ENCODE assay signal across 21 cellular contexts in the genomic region with DNA sequence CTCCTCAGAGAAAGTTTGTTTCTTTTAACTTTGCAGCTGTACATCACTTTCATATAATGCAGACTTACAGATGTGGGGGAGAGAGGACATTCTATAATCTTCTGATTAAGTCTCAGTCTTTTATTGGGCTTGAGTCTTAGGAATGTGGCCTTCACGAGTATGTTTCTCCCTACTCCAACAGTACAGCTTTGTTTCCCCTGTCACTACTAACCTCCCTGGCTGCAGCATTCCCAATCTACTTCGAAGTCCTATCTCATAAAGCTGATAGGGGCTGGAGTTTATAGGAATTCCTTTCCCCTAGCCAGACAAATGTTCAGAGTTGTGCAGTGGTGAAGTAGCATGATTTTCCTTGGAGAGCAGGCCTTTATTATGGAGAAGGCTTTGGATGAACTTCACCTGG.
"Had no signal": no experiment of that assay in that cellular context is flagged by ENCODE, and none has a peak within 500 bp of the region (broad histone marks: within the 10 kb centered on the region; RNA-seq: fewer than 3 reads in every experiment).

No MANE protein-coding gene starts in this region.

- H3K27me3 Mint-ChIP-seq: activated CD4-positive, alpha-beta T cell treated with anti-CD3 and anti-CD28 coated beads, Interleukin-2, amount 10 ng/mL, durations not matched to agents 7 days and 5 days; activated naive CD4-positive, alpha-beta T cell treated with anti-CD3 and anti-CD28 coated beads, Interleukin-2, amount 10 ng/mL, durations not matched to agents 7 days and 5 days; activated naive CD8-positive, alpha-beta T cell treated with anti-CD3 and anti-CD28 coated beads, Interleukin-2, amount 50 U/mL, for 24 hours; activated T-cell treated with anti-CD3 and anti-CD28 coated beads, Interleukin-2, amount 50 U/mL, for 24 hours; dendritic cell treated with granulocyte-macrophage colony-stimulating factor and Interleukin-4, amounts not matched to agents 40 ng/mL and 50 ng/mL, for 4 days; stimulated activated naive B cell treated with anti-CD40 and anti-IgM and Interleukin-4, amounts not matched to agents 10 μg/mL and 1 μg/mL and 100 μg/mL, for 72 hours had no signal

- H3K4me1 ChIP-seq: spleen had no signal

- ATAC-seq: activated CD4-positive, CD25-positive, alpha-beta regulatory T cell treated with anti-CD3 and anti-CD28 coated beads, Interleukin-2, amount 50 U/mL, for 24 hours; activated CD8-positive, alpha-beta T cell treated with anti-CD3 and anti-CD28 coated beads, Interleukin-2, amount 10 ng/mL, durations not matched to agents 7 days and 5 days; activated naive CD8-positive, alpha-beta T cell treated with anti-CD3 and anti-CD28 coated beads, Interleukin-2, amount 50 U/mL, for 24 hours; esophagus mucosa; left lobe of liver; stimulated activated naive B cell treated with anti-CD40 and anti-IgM and Interleukin-4, amounts not matched to agents 10 μg/mL and 1 μg/mL and 100 μg/mL, for 72 hours had no signal

- H3K9me3 Mint-ChIP-seq: activated naive CD4-positive, alpha-beta T cell treated with anti-CD3 and anti-CD28 coated beads, Interleukin-2, amount 10 ng/mL, durations not matched to agents 7 days and 5 days; activated T-cell treated with anti-CD3 and anti-CD28 coated beads, Interleukin-2, amount 50 U/mL, for 24 hours; dendritic cell treated with granulocyte-macrophage colony-stimulating factor and Interleukin-4, amounts not matched to agents 40 ng/mL and 50 ng/mL, for 4 days; neural crest cell had no signal

- H3K4me1 Mint-ChIP-seq: activated CD4-positive, alpha-beta T cell treated with anti-CD3 and anti-CD28 coated beads, Interleukin-2, amount 10 ng/mL, durations not matched to agents 7 days and 5 days; activated naive CD4-positive, alpha-beta T cell treated with anti-CD3 and anti-CD28 coated beads, Interleukin-2, amount 10 ng/mL, durations not matched to agents 7 days and 5 days; activated naive CD8-positive, alpha-beta T cell treated with anti-CD3 and anti-CD28 coated beads, Interleukin-2, amount 50 U/mL, for 24 hours; stimulated activated naive B cell treated with anti-CD40 and anti-IgM and Interleukin-4, amounts not matched to agents 10 μg/mL and 1 μg/mL and 100 μg/mL, for 72 hours had no signal

- H3K27ac Mint-ChIP-seq: activated CD4-positive, alpha-beta T cell treated with anti-CD3 and anti-CD28 coated beads, Interleukin-2, amount 10 ng/mL, durations not matched to agents 7 days and 5 days; activated CD8-positive, alpha-beta T cell treated with anti-CD3 and anti-CD28 coated beads, Interleukin-2, amount 10 ng/mL, durations not matched to agents 7 days and 5 days; activated naive CD4-positive, alpha-beta T cell treated with anti-CD3 and anti-CD28 coated beads, Interleukin-2, amount 10 ng/mL, durations not matched to agents 7 days and 5 days; activated naive CD8-positive, alpha-beta T cell treated with anti-CD3 and anti-CD28 coated beads, Interleukin-2, amount 50 U/mL, for 24 hours; activated T-cell treated with anti-CD3 and anti-CD28 coated beads, Interleukin-2, amount 50 U/mL, for 24 hours; dendritic cell treated with granulocyte-macrophage colony-stimulating factor and Interleukin-4, amounts not matched to agents 40 ng/mL and 50 ng/mL, for 4 days; stimulated activated naive B cell treated with anti-CD40 and anti-IgM and Interleukin-4, amounts not matched to agents 10 μg/mL and 1 μg/mL and 100 μg/mL, for 72 hours; T-helper 1 cell treated with Interleukin-12 subunit alpha and Interleukin-12 subunit beta and Interleukin-4 antibody, amounts not matched to agents 30 μg/mL and 1 μg/mL, for 36 hours had no signal

- H3K4me3 ChIP-seq: ovary, sigmoid colon, spleen, tibial artery had no signal

- H3K4me3 Mint-ChIP-seq: activated CD4-positive, alpha-beta T cell treated with anti-CD3 and anti-CD28 coated beads, Interleukin-2, amount 10 ng/mL, durations not matched to agents 7 days and 5 days; activated CD8-positive, alpha-beta T cell treated with anti-CD3 and anti-CD28 coated beads, Interleukin-2, amount 10 ng/mL, durations not matched to agents 7 days and 5 days; activated naive CD4-positive, alpha-beta T cell treated with anti-CD3 and anti-CD28 coated beads, Interleukin-2, amount 10 ng/mL, durations not matched to agents 7 days and 5 days; activated naive CD8-positive, alpha-beta T cell treated with anti-CD3 and anti-CD28 coated beads, Interleukin-2, amount 50 U/mL, for 24 hours; activated T-cell treated with anti-CD3 and anti-CD28 coated beads, Interleukin-2, amount 50 U/mL, for 24 hours; dendritic cell treated with granulocyte-macrophage colony-stimulating factor and Interleukin-4, amounts not matched to agents 40 ng/mL and 50 ng/mL, for 4 days; neural crest cell; stimulated activated naive B cell treated with anti-CD40 and anti-IgM and Interleukin-4, amounts not matched to agents 10 μg/mL and 1 μg/mL and 100 μg/mL, for 72 hours; T-helper 1 cell treated with Interleukin-12 subunit alpha and Interleukin-12 subunit beta and Interleukin-4 antibody, amounts not matched to agents 30 μg/mL and 1 μg/mL, for 36 hours had no signal

- H3K27ac ChIP-seq: ovary, sigmoid colon, spleen, tibial artery had no signal

- H3K36me3 Mint-ChIP-seq: activated naive CD4-positive, alpha-beta T cell treated with anti-CD3 and anti-CD28 coated beads, Interleukin-2, amount 10 ng/mL, durations not matched to agents 7 days and 5 days had no signal

- H3K36me3 ChIP-seq: ovary, sigmoid colon, spleen, tibial artery had no signal

- H3K27me3 ChIP-seq: ovary, sigmoid colon, spleen, tibial artery had no signal

- H3K9me3 ChIP-seq: ovary, sigmoid colon, spleen, tibial artery had no signal

- DNase-seq: activated CD4-positive, alpha-beta T cell treated with anti-CD3 and anti-CD28 coated beads, Interleukin-2, amount 10 ng/mL, durations not matched to agents 7 days and 5 days; activated CD8-positive, alpha-beta T cell treated with anti-CD3 and anti-CD28 coated beads, Interleukin-2, amount 10 ng/mL, durations not matched to agents 7 days and 5 days; activated naive CD4-positive, alpha-beta T cell treated with anti-CD3 and anti-CD28 coated beads, Interleukin-2, amount 10 ng/mL, durations not matched to agents 7 days and 5 days; activated naive CD8-positive, alpha-beta T cell treated with anti-CD3 and anti-CD28 coated beads, Interleukin-2, amount 50 U/mL, for 24 hours; activated T-cell treated with anti-CD3 and anti-CD28 coated beads, Interleukin-2, amount 50 U/mL, for 24 hours; effector CD8-positive, alpha-beta T cell; foreskin fibroblast; glutamatergic neuron; hippocampal formation; ovary; sigmoid colon; spleen; stimulated activated CD4-positive, alpha-beta T cell treated with anti-CD3 and anti-CD28 coated beads, Interleukin-4, amount 100 ng/mL, for 4 hours; stimulated activated naive B cell treated with anti-CD40 and anti-IgM and Interleukin-4, amounts not matched to agents 10 μg/mL and 1 μg/mL and 100 μg/mL, for 72 hours; tibial artery had no signal
